ENCODE assay signal across 8 cellular contexts in genomic region chr13:113584205-113584869, GRCh38. TPM values are rescaled to one million over a fixed set of nuclear protein-coding genes. Genes with fewer than 3 reads are reported as not detected.
DNase-seq lines count a peak whose midpoint lies in the region; ATAC-seq and TF ChIP-seq lines count a peak whose summit lies in the region.

Gene TFDP1, plus strand, starts transcription at chr13:113584753. Its CDS starts 1,085 bp downstream, at chr13:113585838.

- H3K36me3 ChIP-seq in HUES48 (ENCODE audit: control insufficient read depth, insufficient read depth, low read length), result peaks cover 34% of the 10 kb centered on the region
- H3K36me3 ChIP-seq in OCI-LY1 (ENCODE audit: insufficient read depth, low read length), result peaks cover 41% of the 10 kb centered on the region
- H3K36me3 ChIP-seq in mucosa of descending colon (ENCODE audit: low read depth), result no peaks in the 10 kb centered on the region

- no peak for TF ChIP-seq CTCF in OCI-LY1 (IDR thresholded peaks at IDR 0.05; ENCODE audit: low read length)
- no peak for TF ChIP-seq CTCF in mucosa of descending colon (IDR thresholded peaks at IDR 0.05)

- no peaks in the 10 kb centered on the region for H3K4me1 ChIP-seq in HUES48 (ENCODE audit: control insufficient read depth, insufficient read depth, low read length)
- H3K4me1 ChIP-seq in OCI-LY1 (ENCODE audit: insufficient read depth, low read length, severe bottlenecking), result peaks cover 20% of the 10 kb centered on the region
- H3K4me1 ChIP-seq in mucosa of descending colon (ENCODE audit: low read depth), result peaks cover 10% of the 10 kb centered on the region

- peaks cover 41% of the 10 kb centered on the region for H3K79me2 ChIP-seq in OCI-LY1 (ENCODE audit: insufficient read depth, low read length)

- H3K4me2 ChIP-seq in OCI-LY1 (ENCODE audit: low read length), result peak within 1 kb of the TSS; percentile 95

- DNase-seq in DMS 273 treated with DMSO at 0.1 percent for 48 hours (lab: John Stamatoyannopoulos, UW) (peak; percentile 68), activated T-cell treated with anti-CD3 and anti-CD28 coated beads for 24 hours (ENCODE audit: low read depth) (peak; percentile 80), epithelial cell of prostate (ENCODE audit: low read depth, low spot score) (peak; percentile 24), mucosa of descending colon (peak; percentile 82 to 91 (median 87))
- peak; percentile 71 for DNase-seq in stimulated activated CD8-positive, alpha-beta memory T cell treated with anti-CD3 and anti-CD28 coated beads, Interleukin-7, amount 100 ng/mL, for 24 hours (ENCODE audit: low read depth)

- no peak within 1 kb of the TSS for H2AFZ ChIP-seq in OCI-LY1 (ENCODE audit: low read length)

- ATAC-seq in GM21515 (IDR thresholded peaks at IDR 0.05; ENCODE audit: unreplicated experiment) (peak; percentile 85), mucosa of descending colon (peak; percentile 95)

- H3K27me3 ChIP-seq in HUES48 (ENCODE audit: control insufficient read depth, insufficient read depth, low read length) (no peaks in the 10 kb centered on the region), OCI-LY1 (ENCODE audit: insufficient read depth, low read length) (no peaks in the 10 kb centered on the region)

- H3F3A ChIP-seq in OCI-LY1 (ENCODE audit: insufficient read depth, low read length), result no peaks in the 10 kb centered on the region

- peak within 1 kb of the TSS; percentile 79 for H3K4me3 ChIP-seq in HUES48 (ENCODE audit: low read depth, low read length)
- peak within 1 kb of the TSS; percentile 98 for H3K4me3 ChIP-seq in OCI-LY1 (ENCODE audit: low read depth, low read length, poor library complexity, severe bottlenecking)
- peak within 1 kb of the TSS; percentile 34 for H3K4me3 ChIP-seq in mucosa of descending colon

- H3K27ac ChIP-seq in HUES48 (ENCODE audit: low read depth, low read length), result no peak within 1 kb of the TSS
- H3K27ac ChIP-seq in OCI-LY1 (ENCODE audit: low read depth, low read length, poor library complexity, severe bottlenecking), result peak within 1 kb of the TSS; percentile 33
- no peak within 1 kb of the TSS for H3K27ac ChIP-seq in epithelial cell of prostate

- peak within 1 kb of the TSS; percentile 53 for H3K9ac ChIP-seq in HUES48 (ENCODE audit: low read depth, low read length)
- H3K9ac ChIP-seq in OCI-LY1 (ENCODE audit: low read length), result peak within 1 kb of the TSS; percentile 98

- intact Hi-C loops in mucosa of descending colon (cut with DNase I, micrococcal nuclease), result no loop called here

- H4K20me1 ChIP-seq in OCI-LY1 (ENCODE audit: insufficient read depth, low read length), result no peaks in the 10 kb centered on the region

- H3K9me3 ChIP-seq in HUES48 (ENCODE audit: control insufficient read depth, insufficient read depth, low read length) (no peaks in the 10 kb centered on the region), OCI-LY1 (ENCODE audit: low read length) (peaks cover 2% of the 10 kb centered on the region), mucosa of descending colon (no peaks in the 10 kb centered on the region)

- no peaks in the 10 kb centered on the region for H3K9me2 ChIP-seq in OCI-LY1 (ENCODE audit: low read depth, low read length)

RNA-seq across cellular contexts. Expression of gene TFDP1, which starts in this region (rescaled TPM):
- 10 to 100 TPM; 52.7 to 66.4 (median 54.3) TPM for total RNA-seq in mucosa of descending colon

Comparison
In these comparisons a context has a peak if more than half of its experiments do, and no peak if none do; other contexts are left out.
1. DNase-seq: peak in every context shown above with its lines; median percentile 87 in mucosa of descending colon; 80 in activated T-cell treated with anti-CD3 and anti-CD28 coated beads for 24 hours; 71 in stimulated activated CD8-positive, alpha-beta memory T cell treated with anti-CD3 and anti-CD28 coated beads, Interleukin-7, amount 100 ng/mL, for 24 hours; 68 in DMS 273 treated with DMSO at 0.1 percent for 48 hours; 24 in epithelial cell of prostate.
2. H3K4me3 ChIP-seq: peak in every context shown above with its lines; median percentile 98 in OCI-LY1; 79 in HUES48; 34 in mucosa of descending colon.